In the genomic region with DNA sequence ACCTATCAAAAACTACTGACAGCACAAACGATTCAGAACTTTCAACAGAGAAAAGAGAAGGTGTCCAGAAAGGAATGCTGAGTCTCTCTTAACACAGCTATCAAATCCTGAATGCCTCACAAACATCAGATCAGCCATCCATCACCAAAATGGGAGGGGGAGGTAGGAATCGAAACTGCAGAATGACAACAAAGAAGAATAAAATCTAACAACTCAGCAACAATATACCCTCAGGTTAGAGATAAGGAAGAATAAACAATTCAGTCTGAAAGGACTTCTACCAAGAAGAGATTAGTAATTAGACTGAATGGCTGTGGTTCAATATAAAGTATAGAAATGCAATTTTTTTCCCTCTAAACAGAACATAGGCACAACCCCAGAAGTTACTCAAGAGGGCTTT, we compare ENCODE assay signal across 1 cellular context.
TF ChIP-seq lines count a peak whose summit lies in the region.

No MANE protein-coding gene starts in this region.

TF ChIP-seq in HEK293, 187 proteins besides CTCF, POLR2A, EP300 and RAD21 (continued from another document):
- TF ChIP-seq WT1 (tag by site-specific recombination; IDR thresholded peaks at IDR 0.05), result peak; percentile 29; the same call in 1 of the 2 replicates
- TF ChIP-seq, protein P1, sequence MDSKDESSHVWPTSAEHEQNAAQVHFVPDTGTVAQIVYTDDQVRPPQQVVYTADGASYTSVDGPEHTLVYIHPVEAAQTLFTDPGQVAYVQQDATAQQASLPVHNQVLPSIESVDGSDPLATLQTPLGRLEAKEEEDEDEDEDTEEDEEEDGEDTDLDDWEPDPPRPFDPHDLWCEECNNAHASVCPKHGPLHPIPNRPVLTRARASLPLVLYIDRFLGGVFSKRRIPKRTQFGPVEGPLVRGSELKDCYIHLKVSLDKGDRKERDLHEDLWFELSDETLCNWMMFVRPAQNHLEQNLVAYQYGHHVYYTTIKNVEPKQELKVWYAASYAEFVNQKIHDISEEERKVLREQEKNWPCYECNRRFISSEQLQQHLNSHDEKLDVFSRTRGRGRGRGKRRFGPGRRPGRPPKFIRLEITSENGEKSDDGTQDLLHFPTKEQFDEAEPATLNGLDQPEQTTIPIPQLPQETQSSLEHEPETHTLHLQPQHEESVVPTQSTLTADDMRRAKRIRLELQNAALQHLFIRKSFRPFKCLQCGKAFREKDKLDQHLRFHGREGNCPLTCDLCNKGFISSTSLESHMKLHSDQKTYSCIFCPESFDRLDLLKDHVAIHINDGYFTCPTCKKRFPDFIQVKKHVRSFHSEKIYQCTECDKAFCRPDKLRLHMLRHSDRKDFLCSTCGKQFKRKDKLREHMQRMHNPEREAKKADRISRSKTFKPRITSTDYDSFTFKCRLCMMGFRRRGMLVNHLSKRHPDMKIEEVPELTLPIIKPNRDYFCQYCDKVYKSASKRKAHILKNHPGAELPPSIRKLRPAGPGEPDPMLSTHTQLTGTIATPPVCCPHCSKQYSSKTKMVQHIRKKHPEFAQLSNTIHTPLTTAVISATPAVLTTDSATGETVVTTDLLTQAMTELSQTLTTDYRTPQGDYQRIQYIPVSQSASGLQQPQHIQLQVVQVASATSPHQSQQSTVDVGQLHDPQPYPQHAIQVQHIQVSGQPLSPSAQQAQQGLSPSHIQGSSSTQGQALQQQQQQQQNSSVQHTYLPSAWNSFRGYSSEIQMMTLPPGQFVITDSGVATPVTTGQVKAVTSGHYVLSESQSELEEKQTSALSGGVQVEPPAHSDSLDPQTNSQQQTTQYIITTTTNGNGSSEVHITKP (tag by site-specific recombination; IDR thresholded peaks at IDR 0.05), result peak; percentile 71
- TF ChIP-seq ZNF211 (tag by site-specific recombination; IDR thresholded peaks at IDR 0.05; ENCODE audit: low read depth), result no peak
- TF ChIP-seq ZFP37 (tag by site-specific recombination; IDR thresholded peaks at IDR 0.05), result no peak
- TF ChIP-seq MEIS1 (CRISPR knock-in tag; IDR thresholded peaks at IDR 0.05; ENCODE audit: borderline replicate concordance), result no peak
- peak; percentile 41; the same call in 1 of the 2 replicates for TF ChIP-seq TCF7L2 (IDR thresholded peaks at IDR 0.05; ENCODE audit: borderline replicate concordance, low read depth, low read length)
- no peak for TF ChIP-seq ZNF670 (tag by site-specific recombination; IDR thresholded peaks at IDR 0.05; ENCODE audit: low read depth)
- no peak for TF ChIP-seq ZNF677 (tag by site-specific recombination; IDR thresholded peaks at IDR 0.05)
- 0 out of 2 replicates have a peak, but pooled peaks have one; percentile 17 for TF ChIP-seq BCL11B (tag by site-specific recombination; IDR thresholded peaks at IDR 0.05; ENCODE audit: low read depth)
- TF ChIP-seq ZNF394 (tag by site-specific recombination; IDR thresholded peaks at IDR 0.05; ENCODE audit: borderline replicate concordance), result no peak
- no peak for TF ChIP-seq ZNF146 (tag by site-specific recombination; IDR thresholded peaks at IDR 0.05)
- TF ChIP-seq, protein P2, sequence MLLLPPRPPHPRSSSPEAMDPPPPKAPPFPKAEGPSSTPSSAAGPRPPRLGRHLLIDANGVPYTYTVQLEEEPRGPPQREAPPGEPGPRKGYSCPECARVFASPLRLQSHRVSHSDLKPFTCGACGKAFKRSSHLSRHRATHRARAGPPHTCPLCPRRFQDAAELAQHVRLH (tag by site-specific recombination; IDR thresholded peaks at IDR 0.05), result 0 out of 2 replicates have a peak, but pooled peaks have one; percentile 16
- TF ChIP-seq, protein P3, sequence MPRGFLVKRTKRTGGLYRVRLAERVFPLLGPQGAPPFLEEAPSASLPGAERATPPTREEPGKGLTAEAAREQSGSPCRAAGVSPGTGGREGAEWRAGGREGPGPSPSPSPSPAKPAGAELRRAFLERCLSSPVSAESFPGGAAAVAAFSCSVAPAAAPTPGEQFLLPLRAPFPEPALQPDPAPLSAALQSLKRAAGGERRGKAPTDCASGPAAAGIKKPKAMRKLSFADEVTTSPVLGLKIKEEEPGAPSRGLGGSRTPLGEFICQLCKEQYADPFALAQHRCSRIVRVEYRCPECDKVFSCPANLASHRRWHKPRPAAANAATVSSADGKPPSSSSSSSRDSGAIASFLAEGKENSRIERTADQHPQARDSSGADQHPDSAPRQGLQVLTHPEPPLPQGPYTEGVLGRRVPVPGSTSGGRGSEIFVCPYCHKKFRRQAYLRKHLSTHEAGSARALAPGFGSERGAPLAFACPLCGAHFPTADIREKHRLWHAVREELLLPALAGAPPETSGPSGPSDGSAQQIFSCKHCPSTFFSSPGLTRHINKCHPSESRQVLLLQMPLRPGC (tag by site-specific recombination; IDR thresholded peaks at IDR 0.05), result peak; percentile 62; the same call in 1 of the 2 replicates
- TF ChIP-seq GLI4 (tag by site-specific recombination; IDR thresholded peaks at IDR 0.05), result no peak
- TF ChIP-seq, protein P4, sequence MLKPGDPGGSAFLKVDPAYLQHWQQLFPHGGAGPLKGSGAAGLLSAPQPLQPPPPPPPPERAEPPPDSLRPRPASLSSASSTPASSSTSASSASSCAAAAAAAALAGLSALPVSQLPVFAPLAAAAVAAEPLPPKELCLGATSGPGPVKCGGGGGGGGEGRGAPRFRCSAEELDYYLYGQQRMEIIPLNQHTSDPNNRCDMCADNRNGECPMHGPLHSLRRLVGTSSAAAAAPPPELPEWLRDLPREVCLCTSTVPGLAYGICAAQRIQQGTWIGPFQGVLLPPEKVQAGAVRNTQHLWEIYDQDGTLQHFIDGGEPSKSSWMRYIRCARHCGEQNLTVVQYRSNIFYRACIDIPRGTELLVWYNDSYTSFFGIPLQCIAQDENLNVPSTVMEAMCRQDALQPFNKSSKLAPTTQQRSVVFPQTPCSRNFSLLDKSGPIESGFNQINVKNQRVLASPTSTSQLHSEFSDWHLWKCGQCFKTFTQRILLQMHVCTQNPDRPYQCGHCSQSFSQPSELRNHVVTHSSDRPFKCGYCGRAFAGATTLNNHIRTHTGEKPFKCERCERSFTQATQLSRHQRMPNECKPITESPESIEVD (tag by site-specific recombination; IDR thresholded peaks at IDR 0.05), result peak; percentile 80
- TF ChIP-seq ZNF549 (tag by site-specific recombination; IDR thresholded peaks at IDR 0.05), result no peak
- TF ChIP-seq, protein P5, sequence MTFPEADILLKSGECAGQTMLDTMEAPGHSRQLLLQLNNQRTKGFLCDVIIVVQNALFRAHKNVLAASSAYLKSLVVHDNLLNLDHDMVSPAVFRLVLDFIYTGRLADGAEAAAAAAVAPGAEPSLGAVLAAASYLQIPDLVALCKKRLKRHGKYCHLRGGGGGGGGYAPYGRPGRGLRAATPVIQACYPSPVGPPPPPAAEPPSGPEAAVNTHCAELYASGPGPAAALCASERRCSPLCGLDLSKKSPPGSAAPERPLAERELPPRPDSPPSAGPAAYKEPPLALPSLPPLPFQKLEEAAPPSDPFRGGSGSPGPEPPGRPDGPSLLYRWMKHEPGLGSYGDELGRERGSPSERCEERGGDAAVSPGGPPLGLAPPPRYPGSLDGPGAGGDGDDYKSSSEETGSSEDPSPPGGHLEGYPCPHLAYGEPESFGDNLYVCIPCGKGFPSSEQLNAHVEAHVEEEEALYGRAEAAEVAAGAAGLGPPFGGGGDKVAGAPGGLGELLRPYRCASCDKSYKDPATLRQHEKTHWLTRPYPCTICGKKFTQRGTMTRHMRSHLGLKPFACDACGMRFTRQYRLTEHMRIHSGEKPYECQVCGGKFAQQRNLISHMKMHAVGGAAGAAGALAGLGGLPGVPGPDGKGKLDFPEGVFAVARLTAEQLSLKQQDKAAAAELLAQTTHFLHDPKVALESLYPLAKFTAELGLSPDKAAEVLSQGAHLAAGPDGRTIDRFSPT (tag by site-specific recombination; IDR thresholded peaks at IDR 0.05), result no peak
- TF ChIP-seq ZNF76 (tag by site-specific recombination; IDR thresholded peaks at IDR 0.05; ENCODE audit: borderline replicate concordance, low read depth), result no peak
- TF ChIP-seq FEZF1 (tag by site-specific recombination; IDR thresholded peaks at IDR 0.05), result peak; percentile 72
- 0 out of 2 replicates have a peak, but pooled peaks have one; percentile 42 for TF ChIP-seq ZBTB17 (tag by site-specific recombination; IDR thresholded peaks at IDR 0.05)
- TF ChIP-seq SP7 (tag by site-specific recombination; IDR thresholded peaks at IDR 0.05), result peak; percentile 75
- TF ChIP-seq ZNF843 (tag by site-specific recombination; IDR thresholded peaks at IDR 0.05), result peak; percentile 93
- TF ChIP-seq ZNF626 (tag by site-specific recombination; IDR thresholded peaks at IDR 0.05), result no peak
- no peak for TF ChIP-seq ZNF660 (tag by site-specific recombination; IDR thresholded peaks at IDR 0.05)
- peak; percentile 25; the same call in 1 of the 2 replicates for TF ChIP-seq ZNF629 (tag by site-specific recombination; IDR thresholded peaks at IDR 0.05)
- TF ChIP-seq, protein P6, sequence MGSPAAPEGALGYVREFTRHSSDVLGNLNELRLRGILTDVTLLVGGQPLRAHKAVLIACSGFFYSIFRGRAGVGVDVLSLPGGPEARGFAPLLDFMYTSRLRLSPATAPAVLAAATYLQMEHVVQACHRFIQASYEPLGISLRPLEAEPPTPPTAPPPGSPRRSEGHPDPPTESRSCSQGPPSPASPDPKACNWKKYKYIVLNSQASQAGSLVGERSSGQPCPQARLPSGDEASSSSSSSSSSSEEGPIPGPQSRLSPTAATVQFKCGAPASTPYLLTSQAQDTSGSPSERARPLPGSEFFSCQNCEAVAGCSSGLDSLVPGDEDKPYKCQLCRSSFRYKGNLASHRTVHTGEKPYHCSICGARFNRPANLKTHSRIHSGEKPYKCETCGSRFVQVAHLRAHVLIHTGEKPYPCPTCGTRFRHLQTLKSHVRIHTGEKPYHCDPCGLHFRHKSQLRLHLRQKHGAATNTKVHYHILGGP (tag by site-specific recombination; IDR thresholded peaks at IDR 0.05), result peak; percentile 19; the same call in 1 of the 2 replicates
- TF ChIP-seq BCL11A (tag by site-specific recombination; IDR thresholded peaks at IDR 0.05; ENCODE audit: low read depth), result no peak
- TF ChIP-seq, protein P7, sequence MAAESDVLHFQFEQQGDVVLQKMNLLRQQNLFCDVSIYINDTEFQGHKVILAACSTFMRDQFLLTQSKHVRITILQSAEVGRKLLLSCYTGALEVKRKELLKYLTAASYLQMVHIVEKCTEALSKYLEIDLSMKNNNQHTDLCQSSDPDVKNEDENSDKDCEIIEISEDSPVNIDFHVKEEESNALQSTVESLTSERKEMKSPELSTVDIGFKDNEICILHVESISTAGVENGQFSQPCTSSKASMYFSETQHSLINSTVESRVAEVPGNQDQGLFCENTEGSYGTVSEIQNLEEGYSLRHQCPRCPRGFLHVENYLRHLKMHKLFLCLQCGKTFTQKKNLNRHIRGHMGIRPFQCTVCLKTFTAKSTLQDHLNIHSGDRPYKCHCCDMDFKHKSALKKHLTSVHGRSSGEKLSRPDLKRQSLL (tag by site-specific recombination; IDR thresholded peaks at IDR 0.05), result no peak
- no peak for TF ChIP-seq ZNF311 (tag by site-specific recombination; IDR thresholded peaks at IDR 0.05; ENCODE audit: borderline replicate concordance)
- TF ChIP-seq REPIN1 (tag by site-specific recombination; IDR thresholded peaks at IDR 0.05; ENCODE audit: low read depth), result no peak
- no peak for TF ChIP-seq ZNF501 (tag by site-specific recombination; IDR thresholded peaks at IDR 0.05)
- peak; percentile 85 for TF ChIP-seq ZXDB (tag by site-specific recombination; IDR thresholded peaks at IDR 0.05)
- TF ChIP-seq OSR2 (tag by site-specific recombination; IDR thresholded peaks at IDR 0.05), result peak; percentile 35; the same call in 1 of the 2 replicates
- TF ChIP-seq ZNF202 (tag by site-specific recombination; IDR thresholded peaks at IDR 0.05; ENCODE audit: borderline replicate concordance), result no peak
- TF ChIP-seq, protein P8, sequence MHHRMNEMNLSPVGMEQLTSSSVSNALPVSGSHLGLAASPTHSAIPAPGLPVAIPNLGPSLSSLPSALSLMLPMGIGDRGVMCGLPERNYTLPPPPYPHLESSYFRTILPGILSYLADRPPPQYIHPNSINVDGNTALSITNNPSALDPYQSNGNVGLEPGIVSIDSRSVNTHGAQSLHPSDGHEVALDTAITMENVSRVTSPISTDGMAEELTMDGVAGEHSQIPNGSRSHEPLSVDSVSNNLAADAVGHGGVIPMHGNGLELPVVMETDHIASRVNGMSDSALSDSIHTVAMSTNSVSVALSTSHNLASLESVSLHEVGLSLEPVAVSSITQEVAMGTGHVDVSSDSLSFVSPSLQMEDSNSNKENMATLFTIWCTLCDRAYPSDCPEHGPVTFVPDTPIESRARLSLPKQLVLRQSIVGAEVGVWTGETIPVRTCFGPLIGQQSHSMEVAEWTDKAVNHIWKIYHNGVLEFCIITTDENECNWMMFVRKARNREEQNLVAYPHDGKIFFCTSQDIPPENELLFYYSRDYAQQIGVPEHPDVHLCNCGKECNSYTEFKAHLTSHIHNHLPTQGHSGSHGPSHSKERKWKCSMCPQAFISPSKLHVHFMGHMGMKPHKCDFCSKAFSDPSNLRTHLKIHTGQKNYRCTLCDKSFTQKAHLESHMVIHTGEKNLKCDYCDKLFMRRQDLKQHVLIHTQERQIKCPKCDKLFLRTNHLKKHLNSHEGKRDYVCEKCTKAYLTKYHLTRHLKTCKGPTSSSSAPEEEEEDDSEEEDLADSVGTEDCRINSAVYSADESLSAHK (tag by site-specific recombination; IDR thresholded peaks at IDR 0.05), result peak; percentile 61; the same call in 1 of the 2 replicates
- no peak for TF ChIP-seq ZNF596 (tag by site-specific recombination; IDR thresholded peaks at IDR 0.05)
- no peak for TF ChIP-seq ZNF266 (tag by site-specific recombination; IDR thresholded peaks at IDR 0.05; ENCODE audit: low read depth)
